Comparison of ENCODE assay signal across 8 cellular contexts in genomic region chr1:167454304-167454928, GRCh38.
DNase-seq lines count a peak whose midpoint lies in the region; ATAC-seq and TF ChIP-seq lines count a peak whose summit lies in the region.

No MANE protein-coding gene starts in this region.

- H3K4me1 Mint-ChIP-seq in CD4-positive, alpha-beta T cell (ENCODE audit: low read depth) = peaks cover 78% of the 10 kb centered on the region

- no peak overlapping the region for H3K56ac ChIP-seq in IMR-90 (ENCODE audit: extremely low read depth, insufficient read depth, low read length)
- H3K56ac ChIP-seq in mesendoderm (ENCODE audit: low read length) = peak overlapping the region; percentile 85

- H3K27me3 Mint-ChIP-seq in CD4-positive, alpha-beta T cell = no peaks in the 10 kb centered on the region

- H3K4me3 ChIP-seq in IMR-90 (ENCODE audit: insufficient read depth, low read depth, low read length) = peak overlapping the region; percentile 56
- H3K4me3 ChIP-seq in astrocyte of the cerebellum (ENCODE audit: low read depth, low read length) = peak overlapping the region; percentile 63
- H3K4me3 ChIP-seq in mesendoderm (ENCODE audit: low read length) = peak overlapping the region; percentile 41

- H3K27ac Mint-ChIP-seq in CD4-positive, alpha-beta T cell = peak overlapping the region; percentile 100

- peak; percentile 9 for ATAC-seq in CD4-positive, alpha-beta T cell (ENCODE audit: poor library complexity)
- ATAC-seq in IMR-90 (ENCODE audit: low read depth) (no peak), left lobe of liver (no peak)

- H3K4me2 ChIP-seq in IMR-90 (ENCODE audit: low read depth, low read length) = peak overlapping the region; percentile 83
- H3K4me2 ChIP-seq in mesendoderm (ENCODE audit: low read length) = peak overlapping the region; percentile 75

- H2BK5ac ChIP-seq in IMR-90 (ENCODE audit: low read depth, low read length, poor library complexity, severe bottlenecking) (no peak overlapping the region), mesendoderm (ENCODE audit: low read length) (no peak overlapping the region)

- no peak for TF ChIP-seq POLR2A in IMR-90 (IDR thresholded peaks at IDR 0.05; ENCODE audit: low read depth, low read length)

- peak overlapping the region; percentile 98 for H3K27ac ChIP-seq in CD4-positive, alpha-beta T cell (ENCODE audit: low read depth, low read length)
- no peak overlapping the region for H3K27ac ChIP-seq in IMR-90 (ENCODE audit: insufficient read depth, low read length)
- no peak overlapping the region for H3K27ac ChIP-seq in mesendoderm (ENCODE audit: low read depth, low read length)

- no peak overlapping the region for H3K9ac ChIP-seq in IMR-90 (ENCODE audit: low read depth, low read length)
- H3K9ac ChIP-seq in mesendoderm (ENCODE audit: low read length) = peak overlapping the region; percentile 73

- no peak overlapping the region for H2BK20ac ChIP-seq in IMR-90 (ENCODE audit: low read depth, low read length)

- H4K5ac ChIP-seq in IMR-90 (ENCODE audit: low read depth, low read length) (no peak overlapping the region), mesendoderm (ENCODE audit: low read length) (no peak overlapping the region)

- no TSS peak for BruUV-seq in IMR-90 (replicated peaks; lab: Mats Ljungman, UMichigan)

- H2AFZ ChIP-seq in IMR-90 (replicated peaks; ENCODE audit: low read length, poor library complexity) = peak overlapping the region; percentile 82

- no peaks in the 10 kb centered on the region for H3K79me2 ChIP-seq in mesendoderm (ENCODE audit: control insufficient read depth, insufficient read depth, low read length)

- H2BK15ac ChIP-seq in IMR-90 (ENCODE audit: low read depth, low read length) (no peak overlapping the region), mesendoderm (replicated peaks; ENCODE audit: low read depth) (no peak overlapping the region)

- peak overlapping the region; percentile 56 for H2AK9ac ChIP-seq in IMR-90 (replicated peaks; ENCODE audit: low read depth, low read length, poor library complexity)

- TF ChIP-seq RAD21 in IMR-90 (IDR thresholded peaks at IDR 0.05; ENCODE audit: low read length) = no peak

- H3K79me1 ChIP-seq in IMR-90 (ENCODE audit: low read depth in 1 of 2, low read length in 2 of 2) (no peaks in the 10 kb centered on the region), mesendoderm (ENCODE audit: low read length) (no peaks in the 10 kb centered on the region)

- H3K4me1 ChIP-seq in IMR-90 (ENCODE audit: control insufficient read depth, insufficient read depth, low read length) (no peaks in the 10 kb centered on the region), mesendoderm (ENCODE audit: control insufficient read depth, low read depth, low read length) (no peaks in the 10 kb centered on the region)

- H2AK5ac ChIP-seq in IMR-90 (ENCODE audit: low read depth, low read length) (no peak overlapping the region), mesendoderm (ENCODE audit: low read length) (no peak overlapping the region)

- H3K36me3 Mint-ChIP-seq in CD4-positive, alpha-beta T cell (ENCODE audit: low read depth) = peaks cover 62% of the 10 kb centered on the region

- H4K20me1 ChIP-seq in IMR-90 (ENCODE audit: insufficient read depth, low read length) = no peaks in the 10 kb centered on the region

- H4K8ac ChIP-seq in IMR-90 (ENCODE audit: low read depth in 2 of 2, low read length in 2 of 2) = peak overlapping the region in 1 of 2 experiments; percentile 0; a peak in 1 of 4 replicates
- no peak overlapping the region for H4K8ac ChIP-seq in mesendoderm (ENCODE audit: low read depth, low read length)

- no peak overlapping the region for H3K23ac ChIP-seq in IMR-90 (ENCODE audit: low read depth, low read length)
- H3K23ac ChIP-seq in mesendoderm (ENCODE audit: low read length) = no peak overlapping the region

- intact Hi-C loops in CD4-positive, alpha-beta T cell (cut with DNase I, micrococcal nuclease) = loop anchor here (2.0 to 5.0 kb wide), 3 partner anchors 34 to 178 kb away; partner anchors contain the start of gene RCSD1 (in 1 of the 2)
- intact Hi-C loops in IMR-90 (cut with micrococcal nuclease) = loop anchor here (10.0 kb wide), 1 partner anchor 230 kb away; no protein-coding TSS in a partner anchor

- H3K4ac ChIP-seq in IMR-90 (ENCODE audit: low read depth, low read length) (no peak overlapping the region), mesendoderm (ENCODE audit: low read depth, low read length) (no peak overlapping the region)

- H3K9me3 ChIP-seq in CD4-positive, alpha-beta T cell (ENCODE audit: control insufficient read depth, low read length) = no peaks in the 10 kb centered on the region
- H3K9me3 ChIP-seq in IMR-90 (ENCODE audit: control insufficient read depth, insufficient read depth, low read length) = no peaks in the 10 kb centered on the region

- 0% methylated on average over 1 of the region's 21 CpGs; no CpG with 5 or more reads in 1 of the 2 experiments for whole genome bisulfite sequencing in IMR-90 (ENCODE audit: extremely low coverage in 2 of 2, insufficient read length in 1 of 2), 2 experiments
- no CpG with 5 or more reads among the region's 21 CpGs for WGBS in mesendoderm (ENCODE audit: extremely low coverage, insufficient coverage, low lambda C conversion rate)

- no peak for DNase-seq in CD4-positive, alpha-beta T cell
- DNase-seq in IMR-90 (no peak), astrocyte of the cerebellum (ENCODE audit: low read depth) (no peak), mesendoderm (peak; percentile 52), NCI-H2081 treated with DMSO at 0.1 percent for 48 hours (lab: John Stamatoyannopoulos, UW) (no peak), NCI-H226 (no peak), left lobe of liver (ENCODE audit: low spot score) (no peak), NCI-H146 treated with DMSO at 0.1 percent for 48 hours (lab: John Stamatoyannopoulos, UW; ENCODE audit: unreplicated experiment) (no peak)

- H4K91ac ChIP-seq in IMR-90 (ENCODE audit: insufficient read depth, low read depth, low read length) = no peak overlapping the region

- POLR2A ChIA-PET in CD4-positive, alpha-beta T cell (lab: Charles Lee) = interaction anchor here (0.5 to 8.7 kb wide), 24 partner anchors 7 to 234 kb away, joined by 3 to 202 read pairs (median 13); partner anchors contain the start of genes CD247, CREG1 and POU2F1
- POLR2A ChIA-PET in IMR-90 (lab: Charles Lee; ENCODE audit: unreplicated experiment) = no interaction called here

- CTCF ChIA-PET in CD4-positive, alpha-beta T cell (lab: Charles Lee) = interaction anchor here (0.7 to 3.0 kb wide), 10 partner anchors 8 to 544 kb away, joined by 3 to 9 read pairs (median 4); partner anchors contain the start of gene POU2F1
- CTCF ChIA-PET in IMR-90 (lab: Yijun Ruan, JAX) = no interaction called here

- H3K14ac ChIP-seq in IMR-90 (replicated peaks; ENCODE audit: low read depth, low read length) = no peak overlapping the region

- H3K27me3 ChIP-seq in CD4-positive, alpha-beta T cell (ENCODE audit: control insufficient read depth, insufficient read depth, low read length) = no peaks in the 10 kb centered on the region
- peaks cover 25% of the 10 kb centered on the region for H3K27me3 ChIP-seq in IMR-90 (ENCODE audit: control insufficient read depth, insufficient read depth, low read length)
- H3K27me3 ChIP-seq in mesendoderm (ENCODE audit: insufficient read depth, low read length, poor library complexity) = no peaks in the 10 kb centered on the region

- dilution Hi-C loops in IMR-90 (cut with HindIII; ENCODE audit: low sequenced_read_pairs, unreplicated experiment) = no loop called here

- no peaks in the 10 kb centered on the region; the same call in 1 of the 2 replicates for H3K9me1 ChIP-seq in IMR-90 (ENCODE audit: insufficient read depth, low read length)

- H2BK120ac ChIP-seq in IMR-90 (ENCODE audit: low read depth, low read length) = no peak overlapping the region
- no peak overlapping the region for H2BK120ac ChIP-seq in mesendoderm (ENCODE audit: low read depth, low read length)

- in situ Hi-C loops in IMR-90 (cut with MboI; ENCODE audit: low sequenced_read_pairs) (no loop called here), astrocyte of the cerebellum (cut with HindIII; ENCODE audit: low sequenced_read_pairs) (no loop called here)

- H3K18ac ChIP-seq in IMR-90 (ENCODE audit: low read depth, low read length) = no peak overlapping the region
- H3K18ac ChIP-seq in mesendoderm (ENCODE audit: low read length) = no peak overlapping the region

- H3K36me3 ChIP-seq in IMR-90 (ENCODE audit: control insufficient read depth, insufficient read depth, low read length) (no peaks in the 10 kb centered on the region), mesendoderm (ENCODE audit: control insufficient read depth, insufficient read depth, low read length) (no peaks in the 10 kb centered on the region)

- H3K4me3 Mint-ChIP-seq in CD4-positive, alpha-beta T cell = peak overlapping the region; percentile 91

- no peak for TF ChIP-seq CTCF in CD4-positive, alpha-beta T cell (IDR thresholded peaks at IDR 0.05)
- TF ChIP-seq CTCF in IMR-90 (conservative IDR thresholded peaks at IDR 0.05; ENCODE audit: low read depth, low read length) = no peak
- no peak for TF ChIP-seq CTCF in astrocyte of the cerebellum (IDR thresholded peaks at IDR 0.05; ENCODE audit: low read depth, low read length, missing control alignments)

- no peaks in the 10 kb centered on the region for H3K9me3 Mint-ChIP-seq in CD4-positive, alpha-beta T cell

TF ChIP-seq in IMR-90, 13 proteins besides CTCF, POLR2A, EP300 and RAD21 (continues in another document):
- no peak for TF ChIP-seq MAZ (IDR thresholded peaks at IDR 0.05; ENCODE audit: borderline replicate concordance, low read depth, low read length)
- TF ChIP-seq FOS (IDR thresholded peaks at IDR 0.05; ENCODE audit: low read depth, low read length) = no peak
- no peak for TF ChIP-seq SMC3 (IDR thresholded peaks at IDR 0.05; ENCODE audit: low read depth, low read length)
- no peak for TF ChIP-seq MAFK (IDR thresholded peaks at IDR 0.05; ENCODE audit: low read depth, low read length)
- no peak for TF ChIP-seq CHD1 (IDR thresholded peaks at IDR 0.05; ENCODE audit: low read depth, low read length)
- TF ChIP-seq MXI1 (IDR thresholded peaks at IDR 0.05; ENCODE audit: borderline replicate concordance, low read depth, low read length) = no peak
- TF ChIP-seq RFX5 (IDR thresholded peaks at IDR 0.05; ENCODE audit: low read depth, low read length) = no peak
- no peak for TF ChIP-seq RCOR1 (IDR thresholded peaks at IDR 0.05; ENCODE audit: insufficient replicate concordance, low read length)
- TF ChIP-seq ELK1 (IDR thresholded peaks at IDR 0.05; ENCODE audit: borderline replicate concordance, low read depth, low read length) = no peak
- TF ChIP-seq CEBPB (IDR thresholded peaks at IDR 0.05; ENCODE audit: low read depth, low read length) = no peak
- no peak for TF ChIP-seq BHLHE40 (IDR thresholded peaks at IDR 0.05; ENCODE audit: low read depth, low read length)
